Comparison of ENCODE assay signal across 10 cellular contexts in the genomic region with DNA sequence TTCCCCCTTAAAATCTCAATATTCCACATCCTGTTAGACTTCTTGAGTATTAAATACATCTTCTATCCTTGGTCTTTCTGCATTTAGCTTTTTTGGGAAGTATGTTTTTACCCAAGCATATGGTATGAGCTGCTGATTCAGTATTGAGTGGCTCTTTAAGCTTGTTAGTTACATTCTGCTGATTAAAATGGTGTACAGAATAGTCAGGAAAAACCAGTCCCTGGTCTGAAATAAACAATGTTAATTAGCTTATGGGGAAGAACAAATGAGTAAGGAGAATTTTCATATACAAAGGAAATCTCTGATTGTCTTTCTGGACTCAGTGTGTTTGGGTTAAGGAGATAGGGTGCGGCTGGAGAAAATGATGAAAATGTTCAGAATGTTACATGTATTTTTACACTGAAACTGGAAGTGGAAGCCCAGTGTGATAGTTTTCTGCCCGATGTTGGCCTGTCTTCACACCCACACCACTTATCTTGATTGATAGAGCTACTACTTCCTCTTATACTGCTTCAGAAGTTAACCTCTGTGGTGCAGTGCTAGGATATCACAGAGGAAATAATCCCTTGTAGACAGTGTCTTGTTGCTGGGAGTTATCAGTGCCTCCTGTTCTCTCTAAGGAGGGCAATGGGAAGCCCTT.
DNase-seq lines count a peak whose midpoint lies in the region; ATAC-seq, FAIRE-seq and TF ChIP-seq lines count a peak whose summit lies in the region.
"Had no signal": no experiment of that assay in that cellular context is flagged by ENCODE, and none has a peak within 500 bp of the region (broad histone marks: within the 10 kb centered on the region; RNA-seq: fewer than 3 reads in every experiment).

No MANE protein-coding gene starts in this region.

- peak; percentile 13 to 44 (median 36) for ATAC-seq in right lobe of liver
- no peak for ATAC-seq in HepG2
- ATAC-seq in HG03378 (IDR thresholded peaks at IDR 0.05; ENCODE audit: unreplicated experiment) = peak; percentile 91
- ATAC-seq in activated CD8-positive, alpha-beta T cell treated with anti-CD3 and anti-CD28 coated beads, Interleukin-2, amount 10 ng/mL, durations not matched to agents 7 days and 5 days = peak; percentile 79
- peak; percentile 83 for ATAC-seq in upper lobe of right lung
- no peak for ATAC-seq in HG02678 (IDR thresholded peaks at IDR 0.05; ENCODE audit: unreplicated experiment)
- ATAC-seq: sciatic nerve had no signal

- H3K27me3 ChIP-seq in right lobe of liver (no peaks in the 10 kb centered on the region), HepG2 (ENCODE audit: control insufficient read depth in 1 of 2, insufficient read depth in 2 of 2, low read length in 2 of 2) (no peaks in the 10 kb centered on the region), upper lobe of right lung (no peaks in the 10 kb centered on the region)

- no peak for TF ChIP-seq RAD21 in HepG2 (CRISPR knock-in tag; IDR thresholded peaks at IDR 0.05)

- no peaks in the 10 kb centered on the region for H4K20me1 ChIP-seq in HepG2 (ENCODE audit: insufficient read depth, low read length)

- intact Hi-C loops in right lobe of liver (cut with DNase I) (no loop called here), HepG2 (cut with micrococcal nuclease; ENCODE audit: unreplicated experiment) (loop anchor here (1.0 kb wide), 1 partner anchor 77 kb away; no protein-coding TSS in a partner anchor), upper lobe of right lung (cut with DNase I) (no loop called here)

- H3K27ac ChIP-seq in right lobe of liver = no peak overlapping the region
- no peak overlapping the region for H3K27ac ChIP-seq in HepG2 (ENCODE audit: extremely low read length, insufficient read depth, low read length)
- H3K27ac ChIP-seq in upper lobe of right lung = peak overlapping the region; percentile 6

- BruUV-seq in HepG2 (replicated peaks; lab: Mats Ljungman, UMichigan) = no TSS peak

- POLR2A ChIA-PET in HepG2 (lab: Yijun Ruan, JAX) = no interaction called here
- POLR2A ChIA-PET in activated CD8-positive, alpha-beta T cell treated with anti-CD3 and anti-CD28 coated beads, Interleukin-2, amount 10 ng/mL, durations not matched to agents 7 days and 5 days (lab: Charles Lee) = interaction anchor here (0.8 to 2.0 kb wide), 2 partner anchors 12 to 34 kb away, joined by 3 to 11 read pairs; no protein-coding TSS in a partner anchor

- TF ChIP-seq POLR2A in right lobe of liver (IDR thresholded peaks at IDR 0.05) (no peak), HepG2 (IDR thresholded peaks at IDR 0.05; ENCODE audit: insufficient read depth in 1 of 2, low read depth in 2 of 2, low read length in 2 of 2) (no peak)

- DNase-seq in right lobe of liver = no peak
- no peak for DNase-seq in HepG2 (ENCODE audit: low spot score)
- peak; percentile 47 for DNase-seq in activated CD8-positive, alpha-beta T cell treated with anti-CD3 and anti-CD28 coated beads, Interleukin-2, amount 10 ng/mL, durations not matched to agents 7 days and 5 days
- DNase-seq in upper lobe of right lung = no peak
- no peak for DNase-seq in kidney tubule cell (ENCODE audit: low spot score)
- no peak for DNase-seq in DMS53 (lab: John Stamatoyannopoulos, UW)

- H3K9ac ChIP-seq in HepG2 (ENCODE audit: insufficient read depth, low read depth, low read length) = no peak overlapping the region

- H3K79me2 ChIP-seq in HepG2 (ENCODE audit: insufficient read depth, low read length) = no peaks in the 10 kb centered on the region

- 46% methylated on average over 2 of the region's 2 CpGs for WGBS in right lobe of liver (ENCODE audit: insufficient coverage, low coverage, low lambda C conversion rate, missing lambda C conversion rate)
- 92% methylated on average over 2 of the region's 2 CpGs for WGBS in HepG2 (ENCODE audit: low lambda C conversion rate)

- no peaks in the 10 kb centered on the region for H3K36me3 ChIP-seq in right lobe of liver
- H3K36me3 ChIP-seq in HepG2 (replicated peaks in 1 of 2; ENCODE audit: control insufficient read depth in 1 of 2, insufficient read depth in 2 of 2, low read length in 2 of 2) = peaks cover 2 to 17% of the 10 kb centered on the region in 2 experiments
- no peaks in the 10 kb centered on the region for H3K36me3 ChIP-seq in upper lobe of right lung

- H2AFZ ChIP-seq in HepG2 (ENCODE audit: low read length) = no peak overlapping the region

- H3K4me1 ChIP-seq in right lobe of liver (no peaks in the 10 kb centered on the region), HepG2 (ENCODE audit: insufficient read depth, low read length) (no peaks in the 10 kb centered on the region), upper lobe of right lung (peaks cover 9% of the 10 kb centered on the region)

- peaks cover 41% of the 10 kb centered on the region for H3K36me3 Mint-ChIP-seq in activated CD8-positive, alpha-beta T cell treated with anti-CD3 and anti-CD28 coated beads, Interleukin-2, amount 10 ng/mL, durations not matched to agents 7 days and 5 days (ENCODE audit: low read depth)

- no peak for TF ChIP-seq EP300 in HepG2 (IDR thresholded peaks at IDR 0.05; ENCODE audit: low read depth in 2 of 2, low read length in 2 of 2)
- TF ChIP-seq EP300 in HepG2 (CRISPR knock-in tag; IDR thresholded peaks at IDR 0.05; ENCODE audit: borderline replicate concordance) = no peak

- in situ Hi-C loops in HepG2 (cut with HindIII; ENCODE audit: extremely low pct_ligation_motif_present, low pct_unique_long_range_greater_than_20kb) = no loop called here

- H3K4me2 ChIP-seq in HepG2 (ENCODE audit: low read depth, low read length) = no peak overlapping the region

- no peaks in the 10 kb centered on the region for H3K9me3 Mint-ChIP-seq in activated CD8-positive, alpha-beta T cell treated with anti-CD3 and anti-CD28 coated beads, Interleukin-2, amount 10 ng/mL, durations not matched to agents 7 days and 5 days (ENCODE audit: insufficient read depth)

- CTCF ChIA-PET in HepG2 (lab: Yijun Ruan, JAX; ENCODE audit: low intra/inter-chr PET ratio, low total read pairs) = no interaction called here
- CTCF ChIA-PET in activated CD8-positive, alpha-beta T cell treated with anti-CD3 and anti-CD28 coated beads, Interleukin-2, amount 10 ng/mL, durations not matched to agents 7 days and 5 days (lab: Charles Lee) = interaction anchor here (0.8 to 1.7 kb wide), 5 partner anchors 24 to 280 kb away, joined by 3 to 10 read pairs (median 3); no protein-coding TSS in a partner anchor

- peak overlapping the region; percentile 77 for H3K27ac Mint-ChIP-seq in activated CD8-positive, alpha-beta T cell treated with anti-CD3 and anti-CD28 coated beads, Interleukin-2, amount 10 ng/mL, durations not matched to agents 7 days and 5 days

- no peaks in the 10 kb centered on the region for H3K27me3 Mint-ChIP-seq in activated CD8-positive, alpha-beta T cell treated with anti-CD3 and anti-CD28 coated beads, Interleukin-2, amount 10 ng/mL, durations not matched to agents 7 days and 5 days (ENCODE audit: low read depth)

- H3K4me1 Mint-ChIP-seq in activated CD8-positive, alpha-beta T cell treated with anti-CD3 and anti-CD28 coated beads, Interleukin-2, amount 10 ng/mL, durations not matched to agents 7 days and 5 days (ENCODE audit: low read depth) = peaks cover 21% of the 10 kb centered on the region

- TF ChIP-seq CTCF in right lobe of liver (IDR thresholded peaks at IDR 0.05) (no peak), HepG2 (CRISPR knock-in tag; IDR thresholded peaks at IDR 0.05) (no peak), upper lobe of right lung (IDR thresholded peaks at IDR 0.05) (no peak)

- H3K4me3 Mint-ChIP-seq in activated CD8-positive, alpha-beta T cell treated with anti-CD3 and anti-CD28 coated beads, Interleukin-2, amount 10 ng/mL, durations not matched to agents 7 days and 5 days = no peak overlapping the region

- H3K9me3 ChIP-seq in right lobe of liver (no peaks in the 10 kb centered on the region), HepG2 (ENCODE audit: low read length) (no peaks in the 10 kb centered on the region), upper lobe of right lung (no peaks in the 10 kb centered on the region)

- no peak for FAIRE-seq in HepG2 (lab: Jason Lieb, UNC)
- FAIRE-seq: TTC549 had no signal

- H3K4me3 ChIP-seq in right lobe of liver (no peak overlapping the region), HepG2 (replicated peaks in 1 of 3; ENCODE audit: insufficient read depth in 1 of 3, low read depth in 2 of 3, low read length in 3 of 3) (no peak overlapping the region), upper lobe of right lung (no peak overlapping the region)

TF ChIP-seq in HepG2, 621 proteins besides CTCF, POLR2A, EP300 and RAD21:
- TF ChIP-seq DMTF1 (CRISPR knock-in tag; IDR thresholded peaks at IDR 0.05) (no peak), ZNF672 (CRISPR knock-in tag; IDR thresholded peaks at IDR 0.05) (no peak), CCDC6 (CRISPR knock-in tag; IDR thresholded peaks at IDR 0.05) (no peak), CBX2 (IDR thresholded peaks at IDR 0.05; ENCODE audit: low read depth, low read length) (no peak), CBX2 (CRISPR knock-in tag; IDR thresholded peaks at IDR 0.05; ENCODE audit: low read depth) (no peak), ZFX (CRISPR knock-in tag; IDR thresholded peaks at IDR 0.05; ENCODE audit: low read depth) (no peak), RXRB (CRISPR knock-in tag; IDR thresholded peaks at IDR 0.05; ENCODE audit: borderline replicate concordance) (no peak)
TF ChIP-seq in HepG2: peak in this region for 0.

Comparison
In these comparisons a context has a peak if more than half of its experiments do, and no peak if none do; other contexts are left out.
1. ATAC-seq: peak in right lobe of liver (4 of 4), HG03378 (single experiment), activated CD8-positive, alpha-beta T cell treated with anti-CD3 and anti-CD28 coated beads, Interleukin-2, amount 10 ng/mL, durations not matched to agents 7 days and 5 days (single experiment) and upper lobe of right lung (single experiment); none in HepG2 (single experiment) and HG02678 (single experiment).